ENCODE assay signal across 19 cellular contexts in the genomic region with DNA sequence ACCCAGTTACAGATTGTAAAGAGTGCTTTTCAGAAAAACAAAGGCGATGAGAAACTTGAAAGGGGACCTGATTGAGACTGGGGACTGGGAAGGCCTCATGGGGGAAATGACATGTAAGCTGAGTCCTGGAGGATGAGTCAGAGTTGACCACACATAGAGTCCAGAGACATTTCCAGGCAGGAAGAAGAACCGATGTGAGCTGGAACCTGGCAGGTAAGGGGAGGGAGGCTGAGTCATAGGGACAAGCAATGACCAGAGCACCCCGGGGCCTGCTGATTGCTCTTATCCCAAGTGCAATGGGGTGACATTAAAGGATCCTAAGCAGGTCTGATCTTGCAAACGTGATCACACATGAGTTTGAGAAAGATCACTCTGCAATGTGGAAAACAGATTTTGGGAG.
DNase-seq lines count a peak whose midpoint lies in the region; ATAC-seq and TF ChIP-seq lines count a peak whose summit lies in the region.
"Had no signal": no experiment of that assay in that cellular context is flagged by ENCODE, and none has a peak within 500 bp of the region (broad histone marks: within the 10 kb centered on the region; RNA-seq: fewer than 3 reads in every experiment).

No MANE protein-coding gene starts in this region.

- no peak overlapping the region for H3K4me3 ChIP-seq in epithelial cell of esophagus (ENCODE audit: low read length)
- H3K4me3 ChIP-seq: adrenal gland, neural progenitor cell, suprapubic skin had no signal

- no peak for ATAC-seq in HG03571 (IDR thresholded peaks at IDR 0.05; ENCODE audit: unreplicated experiment)
- ATAC-seq: left cardiac atrium had no signal

- no peak for TF ChIP-seq CTCF in epithelial cell of esophagus (IDR thresholded peaks at IDR 0.05; ENCODE audit: insufficient read depth, low read depth, low read length, missing control alignments)

- DNase-seq in ELR (ENCODE audit: low read depth) (peak; percentile 63), NCI-H510A (lab: John Stamatoyannopoulos, UW) (peak; percentile 8), epithelial cell of esophagus (ENCODE audit: low read depth) (peak; percentile 96), non-pigmented ciliary epithelial cell (ENCODE audit: low read depth) (peak; percentile 10), NCI-H187 (lab: John Stamatoyannopoulos, UW) (no peak), medulla oblongata (ENCODE audit: extremely low spot score) (no peak)
- DNase-seq: activated CD4-positive, alpha-beta T cell treated with anti-CD3 and anti-CD28 coated beads, Interleukin-2, amount 10 ng/mL, durations not matched to agents 24 days and 14 days; activated CD8-positive, alpha-beta memory T cell treated with anti-CD3 and anti-CD28 coated beads, Interleukin-2, amount 50 U/mL, for 4 hours; activated effector memory CD4-positive, alpha-beta T cell treated with anti-CD3 and anti-CD28 coated beads, Interleukin-2, amount 50 U/mL, for 16 hours; adrenal gland; effector memory CD4-positive, alpha-beta T cell; H7; left cardiac atrium; NCI-H1105; NCI-H2107; stimulated activated CD4-positive, alpha-beta T cell treated with anti-CD3 and anti-CD28 coated beads, Interleukin-12 subunit alpha, Interleukin-12 subunit beta, amount 100 ng/mL, for 4 hours had no signal

Comparison
In these comparisons a context has a peak if more than half of its experiments do, and no peak if none do; other contexts are left out.
1. DNase-seq: peak in ELR (single experiment), NCI-H510A (single experiment), epithelial cell of esophagus (single experiment) and non-pigmented ciliary epithelial cell (single experiment); none in NCI-H187 (0 of 2) and medulla oblongata (single experiment).